Comparison of ENCODE assay signal across 14 cellular contexts in the genomic region with DNA sequence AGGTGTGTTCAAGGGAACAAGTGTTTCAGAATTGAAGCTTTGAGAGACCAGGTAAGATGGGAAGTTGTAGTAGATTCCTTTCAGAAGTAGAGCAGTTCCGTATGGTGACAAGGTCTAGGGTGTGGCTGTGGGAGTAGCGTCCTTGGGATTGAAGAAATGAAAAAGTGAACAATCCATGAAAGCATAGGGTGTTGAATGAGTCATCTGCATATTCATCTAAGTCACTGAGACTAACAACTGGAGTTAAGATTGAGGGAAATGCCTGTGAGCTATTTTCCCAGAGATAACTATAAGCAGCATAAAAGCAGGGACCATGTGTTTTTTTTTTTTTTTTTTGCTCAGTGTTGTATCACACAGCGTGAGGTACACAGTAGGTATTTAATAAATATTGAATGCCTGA.
A peak's percentile ranks its signal among the peaks of the same experiment; 100 is the strongest.
DNase-seq lines count a peak whose midpoint lies in the region; ATAC-seq, FAIRE-seq and TF ChIP-seq lines count a peak whose summit lies in the region.
"Had no signal": no experiment of that assay in that cellular context is flagged by ENCODE, and none has a peak within 500 bp of the region (broad histone marks: within the 10 kb centered on the region; RNA-seq: fewer than 3 reads in every experiment).

No MANE protein-coding gene starts in this region.

- H3K27ac ChIP-seq in mammary epithelial cell (ENCODE audit: insufficient read depth, low read depth, low read length): no peak overlapping the region
- H3K27ac ChIP-seq: left lung, parathyroid adenoma, suprapubic skin had no signal

- H3K9ac ChIP-seq in mammary epithelial cell (ENCODE audit: insufficient read depth, low read length): no peak overlapping the region
- H3K9ac ChIP-seq: parathyroid adenoma had no signal

- H3K79me2 ChIP-seq in mammary epithelial cell (ENCODE audit: insufficient read depth, low read length): no peaks in the 10 kb centered on the region
- H3K79me2 ChIP-seq: parathyroid adenoma had no signal

- BruUV-seq in mammary epithelial cell (replicated peaks; lab: Mats Ljungman, UMichigan): no TSS peak

- 60% methylated on average over 3 of the region's 3 CpGs for WGBS in mammary epithelial cell (ENCODE audit: low coverage, missing lambda C conversion rate)

- dilution Hi-C loops in mammary epithelial cell (cut with HindIII; ENCODE audit: low sequenced_read_pairs): no loop called here

- H4K20me1 ChIP-seq in mammary epithelial cell (ENCODE audit: insufficient read depth, low read length): no peaks in the 10 kb centered on the region

- H3K27ac Mint-ChIP-seq in naive B cell: peak overlapping the region in 4 of 6 donors; percentile 4 to 71 (median 38)

- in situ Hi-C loops in mammary epithelial cell (cut with MboI; ENCODE audit: low sequenced_read_pairs in 2 of 2): no loop called here

- H3K27me3 Mint-ChIP-seq in naive B cell: no peaks in the 10 kb centered on the region

- H3K4me1 ChIP-seq in mammary epithelial cell (ENCODE audit: insufficient read depth, low read length): peaks cover 6% of the 10 kb centered on the region
- H3K4me1 ChIP-seq: parathyroid adenoma, suprapubic skin had no signal

- no peak overlapping the region for H3K4me3 Mint-ChIP-seq in naive B cell

- no peak overlapping the region for H2AFZ ChIP-seq in mammary epithelial cell (ENCODE audit: low read depth, low read length)
- H2AFZ ChIP-seq: parathyroid adenoma had no signal

- ATAC-seq in naive B cell (ENCODE audit: low read depth in 2 of 2): no peak
- ATAC-seq: left lung had no signal

- no peaks in the 10 kb centered on the region for H3K36me3 ChIP-seq in mammary epithelial cell (ENCODE audit: insufficient read depth, low read length)

- intact Hi-C loops in mammary epithelial cell (cut with micrococcal nuclease): no loop called here

- no peak overlapping the region for H3K4me2 ChIP-seq in mammary epithelial cell (ENCODE audit: insufficient read depth, low read depth, low read length)

- DNase-seq in Daoy (ENCODE audit: low read depth) (peak; percentile 14), HTR-8/SVneo (ENCODE audit: insufficient read length, low spot score) (peak; percentile 12), mammary epithelial cell (peak; percentile 65), naive B cell (no peak), NCI-H446 (lab: John Stamatoyannopoulos, UW) (no peak), NCI-H446 treated with DMSO at 0.1 percent for 48 hours (lab: John Stamatoyannopoulos, UW) (no peak), LoVo (ENCODE audit: low spot score) (no peak)
- no peak for DNase-seq in stimulated activated CD8-positive, alpha-beta memory T cell treated with anti-CD3 and anti-CD28 coated beads, Interleukin-4, amount 100 ng/mL, for 48 hours
- DNase-seq: amygdala, GOT3, left lung, NCI-H1092 treated with DMSO at 0.1 percent for 48 hours had no signal

- no peaks in the 10 kb centered on the region for H3K27me3 ChIP-seq in mammary epithelial cell (ENCODE audit: insufficient read depth, low read length)
- H3K27me3 ChIP-seq: left lung, suprapubic skin had no signal

- FAIRE-seq in HTR-8/SVneo (lab: Jason Lieb, UNC): no peak

- CTCF ChIA-PET in mammary epithelial cell (lab: Charles Lee; ENCODE audit: low non-redundant PET): no interaction called here

- H3K4me1 Mint-ChIP-seq in naive B cell: peaks cover 19 to 30% (median 21%) of the 10 kb centered on the region in 3 donors

- H3K36me3 Mint-ChIP-seq in naive B cell: peaks cover 0 to 5% of the 10 kb centered on the region in 2 donors

- H3K9me3 Mint-ChIP-seq in naive B cell: no peaks in the 10 kb centered on the region

- H3K4me3 ChIP-seq in mammary epithelial cell (replicated peaks in 1 of 3; ENCODE audit: insufficient read depth in 1 of 3, low read depth in 2 of 3, low read length in 3 of 3): no peak overlapping the region
- H3K4me3 ChIP-seq: left lung, suprapubic skin had no signal

- no peak for TF ChIP-seq CTCF in mammary epithelial cell (conservative IDR thresholded peaks at IDR 0.05 in 1 of 2, IDR thresholded peaks at IDR 0.05 in 1 of 2; ENCODE audit: extremely low read depth in 1 of 2, insufficient read depth in 1 of 2, low read depth in 1 of 2, low read length in 2 of 2)

- no peaks in the 10 kb centered on the region for H3K9me3 ChIP-seq in mammary epithelial cell (replicated peaks; ENCODE audit: insufficient read depth, low read length)
- H3K9me3 ChIP-seq: left lung, suprapubic skin had no signal

Comparison
In these comparisons a context has a peak if more than half of its experiments do, and no peak if none do; other contexts are left out.
1. DNase-seq: peak in Daoy (single experiment), HTR-8/SVneo (single experiment) and mammary epithelial cell (single experiment); none in naive B cell (single experiment), NCI-H446 (0 of 2), NCI-H446 treated with DMSO at 0.1 percent for 48 hours (single experiment), LoVo (single experiment) and stimulated activated CD8-positive, alpha-beta memory T cell treated with anti-CD3 and anti-CD28 coated beads, Interleukin-4, amount 100 ng/mL, for 48 hours (single experiment).